ENCODE assay signal across 8 cellular contexts in genomic region chr14:104800600-104801283, GRCh38. TPM values are rescaled to one million over a fixed set of nuclear protein-coding genes. Genes with fewer than 3 reads are reported as not detected.
DNase-seq lines count a peak whose midpoint lies in the region; ATAC-seq and TF ChIP-seq lines count a peak whose summit lies in the region.

TSS of gene ZBTB42 (plus strand) at chr14:104801101. CDS start at chr14:104801198, 97 bp downstream.

- peaks cover 19% of the 10 kb centered on the region for H3K36me3 Mint-ChIP-seq in central memory CD8-positive, alpha-beta T cell (ENCODE audit: insufficient read depth)

- TF ChIP-seq POLR2A in right lobe of liver (IDR thresholded peaks at IDR 0.05) = peak; percentile 72

- H3K4me3 ChIP-seq in right lobe of liver = peak within 1 kb of the TSS; percentile 69 to 79 (median 75)

- H3K27me3 ChIP-seq in right lobe of liver = no peaks in the 10 kb centered on the region

- H3K9me3 ChIP-seq in right lobe of liver = no peaks in the 10 kb centered on the region

- 0% methylated on average over 8 of the region's 105 CpGs for WGBS in right lobe of liver (ENCODE audit: insufficient coverage, low coverage, low lambda C conversion rate, missing lambda C conversion rate)

- H3K4me3 Mint-ChIP-seq in central memory CD8-positive, alpha-beta T cell = peak within 1 kb of the TSS; percentile 86

- peak within 1 kb of the TSS; percentile 72 to 96 (median 94) for H3K27ac ChIP-seq in right lobe of liver

- H3K27ac Mint-ChIP-seq in central memory CD8-positive, alpha-beta T cell (ENCODE audit: low read depth) = peak within 1 kb of the TSS; percentile 86

- ATAC-seq in GM21367 (IDR thresholded peaks at IDR 0.05; ENCODE audit: unreplicated experiment) (peak; percentile 30), right lobe of liver (peak; percentile 64 to 79 (median 70))
- peak; percentile 57 for ATAC-seq in central memory CD8-positive, alpha-beta T cell (replicated peaks; ENCODE audit: extremely low read depth, poor library complexity, severe bottlenecking)

- peaks cover 25% of the 10 kb centered on the region for H3K4me1 Mint-ChIP-seq in central memory CD8-positive, alpha-beta T cell

- H3K4me1 ChIP-seq in right lobe of liver = peaks cover 3 to 28% (median 11%) of the 10 kb centered on the region in 4 donors

- no peak for TF ChIP-seq CTCF in right lobe of liver (IDR thresholded peaks at IDR 0.05)

- no peaks in the 10 kb centered on the region for H3K27me3 Mint-ChIP-seq in central memory CD8-positive, alpha-beta T cell

- intact Hi-C loops in right lobe of liver (cut with DNase I) = no loop called here

- DNase-seq in COLO668 (lab: John Stamatoyannopoulos, UW; ENCODE audit: unreplicated experiment) (peak; percentile 92), LHCN-M2 (ENCODE audit: low read depth) (peak; percentile 32), right lobe of liver (peak; percentile 87 to 93 (median 91)), SKM-1 treated with dmso at 0.1 percent for 144 hours (lab: John Stamatoyannopoulos, UW; ENCODE audit: unreplicated experiment) (no peak)
- DNase-seq in activated CD4-positive, CD25-positive, alpha-beta regulatory T cell (lab: John Stamatoyannopoulos, UW) = peak in 3 of 4 experiments; percentile 19 to 59 (median 58)
- peak; percentile 27 to 43 for DNase-seq in central memory CD8-positive, alpha-beta T cell (ENCODE audit: low spot score in 2 of 2)
- peak; percentile 48 to 50 for DNase-seq in stimulated activated CD8-positive, alpha-beta memory T cell treated with anti-CD3 and anti-CD28 coated beads, Interleukin-2, amount 100 ng/mL, for 48 hours (ENCODE audit: low read depth in 2 of 2)

- no peaks in the 10 kb centered on the region for H3K36me3 ChIP-seq in right lobe of liver

- no peaks in the 10 kb centered on the region for H3K9me3 Mint-ChIP-seq in central memory CD8-positive, alpha-beta T cell

RNA-seq across cellular contexts. Expression of gene ZBTB42, which starts in this region (rescaled TPM):
- total RNA-seq in LHCN-M2 (2014; rRNA removed) = 2.8 and 3.0 TPM in 2 replicates
- polyA plus RNA-seq in LHCN-M2 (2012) = 2.0 TPM
- total RNA-seq in right lobe of liver = 10 to 100 TPM in 2 of 6 experiments, 1 to 10 TPM in 4; 2.2 to 13.7 (median 3.6) TPM
